Comparison of ENCODE assay signal across 10 cellular contexts in the genomic region with DNA sequence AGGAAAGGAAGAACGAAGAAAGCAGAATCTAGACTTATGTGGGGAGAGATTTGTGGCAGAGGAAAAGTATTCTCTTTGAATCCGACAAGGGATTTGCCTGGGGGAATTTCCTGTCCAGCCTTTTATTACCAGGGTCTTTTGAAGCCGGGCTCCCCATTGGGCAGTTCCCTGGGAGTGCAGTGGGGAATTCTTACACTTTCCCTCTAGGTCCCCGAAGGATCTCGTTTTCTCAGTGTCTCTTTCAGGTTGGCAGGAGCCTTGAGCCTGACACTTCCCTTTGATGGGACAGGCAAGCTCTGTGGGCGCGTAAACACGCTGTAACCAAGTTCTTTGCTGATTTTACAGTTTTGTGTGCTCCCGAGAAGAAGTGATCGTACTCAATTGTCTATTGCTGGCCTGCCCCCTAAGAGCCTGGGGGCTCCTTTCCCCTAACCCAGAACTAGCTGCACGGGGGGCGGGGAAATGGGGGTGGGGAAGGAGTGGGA. TPM values are rescaled to one million over a fixed set of nuclear protein-coding genes. Genes with fewer than 3 reads are reported as not detected.
DNase-seq lines count a peak whose midpoint lies in the region; ATAC-seq and TF ChIP-seq lines count a peak whose summit lies in the region.
"Had no signal": no experiment of that assay in that cellular context is flagged by ENCODE, and none has a peak within 500 bp of the region (broad histone marks: within the 10 kb centered on the region; RNA-seq: fewer than 3 reads in every experiment).

No MANE protein-coding gene starts in this region.

- H3K4me1 ChIP-seq in cardiac muscle cell (ENCODE audit: low read depth), result peaks cover 13% of the 10 kb centered on the region

- TF ChIP-seq POLR2A in lower leg skin (IDR thresholded peaks at IDR 0.05), result no peak

- no peaks in the 10 kb centered on the region for H3K36me3 ChIP-seq in cardiac muscle cell

- peak overlapping the region; percentile 78 for H3K27ac ChIP-seq in cardiac muscle cell

- TF ChIP-seq CTCF in cardiac muscle cell (IDR thresholded peaks at IDR 0.05; ENCODE audit: low read depth, low read length), result no peak
- no peak for TF ChIP-seq CTCF in lower leg skin (IDR thresholded peaks at IDR 0.05)
- no peak for TF ChIP-seq CTCF in type B pancreatic cell (conservative IDR thresholded peaks at IDR 0.05)

- H3K4me1 Mint-ChIP-seq in type B pancreatic cell (ENCODE audit: unreplicated experiment), result peaks cover 24% of the 10 kb centered on the region

- H3K4me3 ChIP-seq in cardiac muscle cell, result peak overlapping the region; percentile 90
- peak overlapping the region; percentile 2 for H3K4me3 ChIP-seq in lower leg skin (ENCODE audit: low read depth, poor library complexity, severe bottlenecking)

- peak overlapping the region; percentile 9 for H3K27ac Mint-ChIP-seq in type B pancreatic cell
- H3K27ac Mint-ChIP-seq: memory B cell had no signal

- 5 to 9% methylated on average over 12 of the region's 12 CpGs for WGBS in lower leg skin, 2 donors

- no peaks in the 10 kb centered on the region for H3K36me3 Mint-ChIP-seq in type B pancreatic cell
- H3K36me3 Mint-ChIP-seq: memory B cell had no signal

- no peaks in the 10 kb centered on the region for H3K9me3 Mint-ChIP-seq in type B pancreatic cell
- H3K9me3 Mint-ChIP-seq: memory B cell had no signal

- DNase-seq in cardiac muscle cell (ENCODE audit: low read depth in 1 of 2, low spot score in 1 of 2) (peak in 1 of 2 donors; percentile 52), left cardiac atrium (no peak), astrocyte of the hippocampus (ENCODE audit: low read depth, low spot score) (peak; percentile 51), lower leg skin (ENCODE audit: low spot score in 2 of 2) (no peak), type B pancreatic cell (ENCODE audit: extremely low spot score, unreplicated experiment) (no peak), mucosa of gallbladder (ENCODE audit: low spot score) (no peak)
- DNase-seq in activated effector memory CD4-positive, alpha-beta T cell treated with anti-CD3 and anti-CD28 coated beads, Interleukin-2, amount 50 U/mL, for 16 hours, result no peak
- DNase-seq: DND-41 had no signal

- peak overlapping the region; percentile 99 for H3K4me3 Mint-ChIP-seq in type B pancreatic cell
- H3K4me3 Mint-ChIP-seq: memory B cell had no signal

- H3K27me3 ChIP-seq in cardiac muscle cell, result no peaks in the 10 kb centered on the region

- intact Hi-C loops in left cardiac atrium (cut with DNase I) (no loop called here), lower leg skin (cut with DNase I; ENCODE audit: low total_unique reads) (no loop called here)

- peaks cover 46% of the 10 kb centered on the region for H3K27me3 Mint-ChIP-seq in type B pancreatic cell

- H3K9me3 ChIP-seq in cardiac muscle cell (ENCODE audit: low read depth), result no peaks in the 10 kb centered on the region

- ATAC-seq in left cardiac atrium (no peak), HG03469 (IDR thresholded peaks at IDR 0.05; ENCODE audit: unreplicated experiment) (no peak)

RNA-seq across cellular contexts. Expression of gene VCAN, which starts 0.6 kb away (rescaled TPM):
- 414 and 618 TPM in 2 replicates for total RNA-seq in cardiac muscle cell
- 184 and 273 TPM in 2 replicates for polyA plus RNA-seq in cardiac muscle cell
- 100 to 1,000 TPM in 1 of 2 donors, 10 to 100 TPM in 1; 94.1 to 195 TPM for total RNA-seq in left cardiac atrium
- total RNA-seq in lower leg skin, result 10 to 100 TPM; 21.2 to 44.1 (median 36.5) TPM
- 106 and 341 TPM in 2 replicates for total RNA-seq in type B pancreatic cell (ENCODE audit: low replicate concordance)
- total RNA-seq in mucosa of gallbladder, result 43.5 TPM
